8 cellular contexts compared by ENCODE assay signal in genomic region chr17:21286771-21287702, GRCh38. TPM values are rescaled to one million over a fixed set of nuclear protein-coding genes. Genes with fewer than 3 reads are reported as not detected.
A peak's percentile ranks its signal among the peaks of the same experiment; 100 is the strongest.
DNase-seq lines count a peak whose midpoint lies in the region; ATAC-seq and TF ChIP-seq lines count a peak whose summit lies in the region.

No MANE protein-coding gene starts in this region.

- POLR2A ChIA-PET in AG04450 (lab: Yijun Ruan, JAX), result interaction anchor here (0.5 to 3.1 kb wide), 7 partner anchors 9 to 244 kb away, joined by 3 to 14 read pairs (median 7); partner anchors contain the start of genes TMEM11 and USP22

- H3K9ac ChIP-seq in KMS-11, result peak overlapping the region; percentile 83

- CTCF ChIA-PET in AG04450 (lab: Charles Lee), result interaction anchor here (0.5 to 2.1 kb wide), 6 partner anchors 11 to 244 kb away, joined by 3 to 8 read pairs (median 4); partner anchors contain the start of gene USP22

- no peaks in the 10 kb centered on the region for H4K20me1 ChIP-seq in KMS-11 (ENCODE audit: insufficient read depth)

- peaks cover 8% of the 10 kb centered on the region for H3K9me3 ChIP-seq in AG04450 (ENCODE audit: control insufficient read depth, insufficient read depth, low read length)
- no peaks in the 10 kb centered on the region for H3K9me3 ChIP-seq in mononuclear cell (ENCODE audit: low read depth, low read length)
- no peaks in the 10 kb centered on the region for H3K9me3 ChIP-seq in upper lobe of left lung

- peak overlapping the region; percentile 94 for H3K4me2 ChIP-seq in KMS-11

- no peaks in the 10 kb centered on the region for H3K27me3 ChIP-seq in AG04450 (ENCODE audit: control insufficient read depth, insufficient read depth, low read length)
- H3K27me3 ChIP-seq in KMS-11 (ENCODE audit: insufficient read depth, low read depth), result no peaks in the 10 kb centered on the region
- H3K27me3 ChIP-seq in mononuclear cell (ENCODE audit: insufficient read depth, low read length), result no peaks in the 10 kb centered on the region
- peaks cover 0 to 4% (median 0%) of the 10 kb centered on the region in 4 donors for H3K27me3 ChIP-seq in upper lobe of left lung

- peak in 1 of 2 donors; percentile 39 for ATAC-seq in upper lobe of left lung (ENCODE audit: low FRiP score in 2 of 2)

- H3K27ac ChIP-seq in AG04450 (ENCODE audit: low read depth, low read length) (peak overlapping the region; percentile 94), KMS-11 (peak overlapping the region; percentile 89), upper lobe of left lung (peak overlapping the region; percentile 94 to 99 (median 96))

- DNase-seq in AG04450 (ENCODE audit: low read depth, low spot score), result no peak
- no peak for DNase-seq in astrocyte of the spinal cord (ENCODE audit: low read depth, low spot score)
- peak in 1 of 2 donors; percentile 85 for DNase-seq in upper lobe of left lung
- DNase-seq in superior temporal gyrus (ENCODE audit: extremely low spot score), result no peak
- no peak for DNase-seq in foreskin melanocyte
- DNase-seq in NCI-H2171 treated with DMSO at 0.1 percent for 48 hours (lab: John Stamatoyannopoulos, UW), result no peak

- TF ChIP-seq CTCF in AG04450 (IDR thresholded peaks at IDR 0.05; ENCODE audit: low read depth, low read length) (no peak), KMS-11 (conservative IDR thresholded peaks at IDR 0.05; ENCODE audit: low read depth, low read length) (0 out of 2 replicates have a peak, but pooled peaks have one; percentile 11), astrocyte of the spinal cord (IDR thresholded peaks at IDR 0.05; ENCODE audit: low read depth, low read length) (no peak), upper lobe of left lung (IDR thresholded peaks at IDR 0.05) (no peak)

- no peaks in the 10 kb centered on the region for H3K36me3 ChIP-seq in KMS-11 (ENCODE audit: insufficient read depth)
- peaks cover 3 to 8% (median 7%) of the 10 kb centered on the region in 4 donors for H3K36me3 ChIP-seq in upper lobe of left lung

- TF ChIP-seq POLR2A in upper lobe of left lung (IDR thresholded peaks at IDR 0.05), result no peak

- H3K4me1 ChIP-seq in KMS-11 (ENCODE audit: low read depth, poor library complexity, severe bottlenecking) (peaks cover 20% of the 10 kb centered on the region), mononuclear cell (ENCODE audit: insufficient read depth, low read length) (peaks cover 70% of the 10 kb centered on the region), upper lobe of left lung (peaks cover 50 to 61% (median 55%) of the 10 kb centered on the region in 4 donors)

- in situ Hi-C loops in astrocyte of the spinal cord (cut with HindIII; ENCODE audit: low sequenced_read_pairs), result no loop called here

- peak in 1 of 4 donors; percentile 75 for TF ChIP-seq EP300 in upper lobe of left lung (IDR thresholded peaks at IDR 0.05)

- WGBS in upper lobe of left lung, 2 donors, result 35 to 36% methylated on average over 7 to 9 of the region's 9 CpGs

- H3K4me3 ChIP-seq in AG04450 (ENCODE audit: low read depth, low read length) (peak overlapping the region; percentile 86), KMS-11 (IDR thresholded peaks at IDR 0.05; ENCODE audit: insufficient read depth, low read depth, low read length) (no peak overlapping the region), astrocyte of the spinal cord (ENCODE audit: low read depth, low read length) (peak overlapping the region; percentile 21), mononuclear cell (ENCODE audit: low read length) (peak overlapping the region; percentile 86), upper lobe of left lung (peak overlapping the region; percentile 19 to 97 (median 91))

- H2AFZ ChIP-seq in KMS-11 (ENCODE audit: low read depth), result no peak overlapping the region

- peaks cover 68% of the 10 kb centered on the region for H3K79me2 ChIP-seq in KMS-11 (ENCODE audit: insufficient read depth, low read depth)

RNA-seq across cellular contexts. Expression of gene MAP2K3, which starts 2.5 kb away (rescaled TPM):
- polyA plus RNA-seq in AG04450 (2011; rRNA removed), result 13.7 and 24.0 TPM in 2 replicates
- polyA minus RNA-seq in AG04450 (2011; rRNA and poly(A)+ RNA removed), result 19.0 and 26.1 TPM in 2 replicates
- total RNA-seq in mononuclear cell (57.4 TPM), upper lobe of left lung (100 to 1,000 TPM in 1 of 6 donors, 10 to 100 TPM in 5; 45.1 to 134 (median 79.5) TPM)

RNA-seq across cellular contexts. Expression of gene NATD1, which starts 33.8 kb away (rescaled TPM):
- 4.0 and 5.2 TPM in 2 replicates for polyA plus RNA-seq in AG04450 (2011; rRNA removed)
- polyA minus RNA-seq in AG04450 (2011; rRNA and poly(A)+ RNA removed), result 5.0 and 6.2 TPM in 2 replicates
- 3.3 TPM for total RNA-seq in mononuclear cell
- total RNA-seq in upper lobe of left lung, result 10 to 100 TPM; 11.2 to 32.5 (median 16.1) TPM
